In genomic region chr12:21501258-21502163, GRCh38 we compare ENCODE assay signal across 8 cellular contexts. TPM values are rescaled to one million over a fixed set of nuclear protein-coding genes. Genes with fewer than 3 reads are reported as not detected.
DNase-seq lines count a peak whose midpoint lies in the region; ATAC-seq, FAIRE-seq and TF ChIP-seq lines count a peak whose summit lies in the region.

Gene GOLT1B (plus strand): TSS chr12:21501789. CDS start chr12:21501924, 135 bp downstream.
Gene RECQL (minus strand): TSS chr12:21501635. CDS start chr12:21499570, 2,065 bp downstream.

- H3K36me3 ChIP-seq in WERI-Rb-1 (peaks cover 20% of the 10 kb centered on the region), small intestine (ENCODE audit: control insufficient read depth in 2 of 2, insufficient read depth in 2 of 2, low read length in 2 of 2) (peaks cover 0 to 3% of the 10 kb centered on the region in 2 donors)

- DNase-seq in AG08395 (ENCODE audit: low spot score) (peak; percentile 98), NCI-H2227 (lab: John Stamatoyannopoulos, UW; ENCODE audit: unreplicated experiment) (peak; percentile 96), WERI-Rb-1 (peak; percentile 93), cardiac fibroblast (ENCODE audit: low read depth in 2 of 2) (peak; percentile 98 to 99), iPS-NIHi11 (ENCODE audit: low spot score) (peak; percentile 99), small intestine (peak; percentile 99)

- FAIRE-seq in small intestine (lab: Jason Lieb, UNC) = no peak

- TF ChIP-seq CTCF in WERI-Rb-1 (IDR thresholded peaks at IDR 0.05; ENCODE audit: low read depth, low read length) (no peak), cardiac fibroblast (IDR thresholded peaks at IDR 0.05; ENCODE audit: low read depth, low read length) (no peak)

- H3K4me3 ChIP-seq in WERI-Rb-1 (ENCODE audit: low read depth, low read length) (peak within 1 kb of the TSS; percentile 86), cardiac fibroblast (replicated peaks in 1 of 2; ENCODE audit: low read depth in 2 of 2, low read length in 2 of 2) (peak within 1 kb of the TSS; percentile 87 to 99), small intestine (ENCODE audit: low read depth in 1 of 2, low read length in 2 of 2) (peak within 1 kb of the TSS; percentile 82 to 95)

- 0% methylated on average over 58 to 61 of the region's 61 CpGs for WGBS in small intestine, 3 donors

- H3K27ac ChIP-seq in WERI-Rb-1 (peak within 1 kb of the TSS; percentile 70), small intestine (ENCODE audit: low read depth in 1 of 2, low read length in 1 of 2) (peak within 1 kb of the TSS; percentile 47 to 94)

- H3K27me3 ChIP-seq in WERI-Rb-1 (ENCODE audit: insufficient read depth, low read depth, severe bottlenecking) (no peaks in the 10 kb centered on the region), small intestine (ENCODE audit: control insufficient read depth in 2 of 2, insufficient read depth in 2 of 2, low read length in 2 of 2) (no peaks in the 10 kb centered on the region)

- ATAC-seq in GM18909 (IDR thresholded peaks at IDR 0.05; ENCODE audit: poor library complexity, unreplicated experiment) (peak; percentile 99), HG03159 (IDR thresholded peaks at IDR 0.05; ENCODE audit: unreplicated experiment) (peak; percentile 99)

- H3K9me3 ChIP-seq in WERI-Rb-1 (ENCODE audit: severe bottlenecking) (no peaks in the 10 kb centered on the region), small intestine (ENCODE audit: control insufficient read depth, low read depth) (no peaks in the 10 kb centered on the region)

- peaks cover 5 to 14% of the 10 kb centered on the region in 2 donors for H3K4me1 ChIP-seq in small intestine (ENCODE audit: control insufficient read depth in 2 of 2, insufficient read depth in 1 of 2, low read depth in 1 of 2, low read length in 1 of 2)

RNA-seq across cellular contexts. Expression of gene GOLT1B, which starts in this region (rescaled TPM):
- polyA plus RNA-seq in small intestine = 10 to 100 TPM in 2 of 3 donors, 1 to 10 TPM in 1; 9.4 to 14.4 (median 11.3) TPM

RNA-seq across cellular contexts. Expression of gene RECQL, which starts in this region (rescaled TPM):
- 10 to 100 TPM in 1 of 3 donors, 1 to 10 TPM in 2; 5.7 to 14.9 (median 7.8) TPM for polyA plus RNA-seq in small intestine

Comparison
In these comparisons a context has a peak if more than half of its experiments do, and no peak if none do; other contexts are left out.
1. Peak in every context shown above with its lines: DNase-seq, ATAC-seq, H3K4me3 ChIP-seq and H3K27ac ChIP-seq.